Comparison of ENCODE assay signal across 15 cellular contexts in the genomic region with DNA sequence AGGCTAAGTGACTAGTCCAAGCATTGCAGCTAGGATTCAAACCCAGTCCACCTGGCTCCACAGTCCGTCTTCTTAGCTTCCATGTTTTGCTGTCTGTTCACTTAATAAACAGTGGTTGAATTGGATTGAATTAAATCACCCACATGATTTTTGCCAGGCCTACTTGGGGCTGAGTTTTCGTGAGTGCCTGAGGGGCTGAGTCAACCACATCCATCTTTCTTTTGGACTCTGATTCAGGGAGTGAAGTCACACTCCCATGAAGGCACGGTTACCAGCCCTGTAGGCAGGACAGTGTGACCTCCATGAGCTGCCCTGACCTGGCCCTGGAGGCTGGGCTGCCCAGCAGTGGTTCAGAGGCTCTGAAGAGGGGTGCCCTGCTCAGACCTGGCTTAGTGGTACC.
DNase-seq lines count a peak whose midpoint lies in the region; ATAC-seq, FAIRE-seq and TF ChIP-seq lines count a peak whose summit lies in the region.
"Had no signal": no experiment of that assay in that cellular context is flagged by ENCODE, and none has a peak within 500 bp of the region (broad histone marks: within the 10 kb centered on the region; RNA-seq: fewer than 3 reads in every experiment).

No MANE protein-coding gene starts in this region.

- no peak for ATAC-seq in HG02763 (IDR thresholded peaks at IDR 0.05; ENCODE audit: unreplicated experiment)

- H3K4me1 ChIP-seq in keratinocyte (ENCODE audit: control insufficient read depth, extremely low read depth, insufficient read depth, low read length) = peaks cover 23% of the 10 kb centered on the region
- H3K4me1 ChIP-seq in CD8-positive, alpha-beta memory T cell (ENCODE audit: insufficient read depth, low read length) = no peaks in the 10 kb centered on the region
- H3K4me1 ChIP-seq: transverse colon had no signal

- TF ChIP-seq CTCF in AG04449 (IDR thresholded peaks at IDR 0.05; ENCODE audit: insufficient read depth, low read length, missing control alignments) = no peak
- TF ChIP-seq CTCF in keratinocyte (optimal IDR thresholded peaks at IDR 0.05 in 1 of 3, IDR thresholded peaks at IDR 0.05 in 1 of 3, conservative IDR thresholded peaks at IDR 0.05 in 1 of 3; ENCODE audit: extremely low read depth in 1 of 3, insufficient read depth in 2 of 3, low read length in 3 of 3) = no peak

- H3K4me3 ChIP-seq in AG04449 (ENCODE audit: low read depth, low read length) = no peak overlapping the region
- H3K4me3 ChIP-seq in keratinocyte (ENCODE audit: control insufficient read depth in 2 of 3, extremely low read depth in 1 of 3, insufficient read depth in 2 of 3, low read depth in 1 of 3, low read length in 3 of 3) = no peak overlapping the region
- H3K4me3 ChIP-seq in CD8-positive, alpha-beta memory T cell (ENCODE audit: low read length) = no peak overlapping the region
- H3K4me3 ChIP-seq: transverse colon had no signal

- H3K79me2 ChIP-seq in keratinocyte (ENCODE audit: control insufficient read depth, insufficient read depth, low read length) = no peaks in the 10 kb centered on the region

- no peaks in the 10 kb centered on the region for H3K9me3 ChIP-seq in keratinocyte (ENCODE audit: control insufficient read depth, low read depth, low read length)
- no peaks in the 10 kb centered on the region for H3K9me3 ChIP-seq in CD8-positive, alpha-beta memory T cell (ENCODE audit: low read length)
- H3K9me3 ChIP-seq: transverse colon had no signal

- H3K9ac ChIP-seq in keratinocyte (ENCODE audit: control insufficient read depth, extremely low read depth, insufficient read depth, low read length) = no peak overlapping the region

- H3K27me3 Mint-ChIP-seq in CD8-positive, alpha-beta memory T cell = peaks cover 4 to 5% of the 10 kb centered on the region in 2 donors

- no peaks in the 10 kb centered on the region for H3K9me1 ChIP-seq in keratinocyte (ENCODE audit: control insufficient read depth, extremely low read depth, insufficient read depth, low read length)

- CTCF ChIA-PET in AG04449 (lab: Yijun Ruan, JAX) = interaction anchor here (1.2 to 1.9 kb wide), 3 partner anchors 8 to 183 kb away, joined by 3 to 6 read pairs (median 4); no protein-coding TSS in a partner anchor
- CTCF ChIA-PET in CD8-positive, alpha-beta memory T cell (lab: Charles Lee) = no interaction called here

- no peaks in the 10 kb centered on the region for H3K36me3 ChIP-seq in keratinocyte (ENCODE audit: control insufficient read depth in 2 of 2, extremely low read depth in 1 of 2, insufficient read depth in 2 of 2, low read length in 2 of 2)
- H3K36me3 ChIP-seq in CD8-positive, alpha-beta memory T cell (ENCODE audit: insufficient read depth, low read length) = no peaks in the 10 kb centered on the region
- H3K36me3 ChIP-seq: transverse colon had no signal

- FAIRE-seq in keratinocyte (lab: Jason Lieb, UNC) = peak; percentile 46

- no peaks in the 10 kb centered on the region for H3K4me1 Mint-ChIP-seq in CD8-positive, alpha-beta memory T cell
- H3K4me1 Mint-ChIP-seq: B cell had no signal

- dilution Hi-C loops in keratinocyte (cut with MboI; ENCODE audit: extremely low pct_ligation_motif_present, low sequenced_read_pairs) = no loop called here

- H3K36me3 Mint-ChIP-seq in CD8-positive, alpha-beta memory T cell = no peaks in the 10 kb centered on the region
- H3K36me3 Mint-ChIP-seq: activated naive CD8-positive, alpha-beta T cell; IgD-negative memory B cell had no signal

- H3K27ac Mint-ChIP-seq in CD8-positive, alpha-beta memory T cell = no peak overlapping the region
- H3K27ac Mint-ChIP-seq: activated naive CD8-positive, alpha-beta T cell; B cell; IgD-negative memory B cell had no signal

- H2AFZ ChIP-seq in keratinocyte (ENCODE audit: control insufficient read depth, low read length) = no peak overlapping the region

- H3K27ac ChIP-seq in keratinocyte (ENCODE audit: control insufficient read depth, insufficient read depth, low read length) = no peak overlapping the region
- H3K27ac ChIP-seq in CD8-positive, alpha-beta memory T cell (ENCODE audit: low read depth, low read length) = no peak overlapping the region
- H3K27ac ChIP-seq: transverse colon had no signal

- no peaks in the 10 kb centered on the region for H3K27me3 ChIP-seq in keratinocyte (ENCODE audit: control insufficient read depth, extremely low read depth, insufficient read depth, low read length)
- H3K27me3 ChIP-seq in CD8-positive, alpha-beta memory T cell (ENCODE audit: insufficient read depth, low read length, poor library complexity, severe bottlenecking) = no peaks in the 10 kb centered on the region
- H3K27me3 ChIP-seq: transverse colon had no signal

- POLR2A ChIA-PET in AG04449 (lab: Yijun Ruan, JAX) = no interaction called here
- POLR2A ChIA-PET in CD8-positive, alpha-beta memory T cell (lab: Charles Lee) = no interaction called here

- no peak overlapping the region for H3K4me3 Mint-ChIP-seq in CD8-positive, alpha-beta memory T cell
- H3K4me3 Mint-ChIP-seq: activated naive CD8-positive, alpha-beta T cell; B cell; IgD-negative memory B cell had no signal

- no peak overlapping the region for H3K4me2 ChIP-seq in keratinocyte (ENCODE audit: control insufficient read depth, extremely low read depth, insufficient read depth, low read depth, low read length)

- H4K20me1 ChIP-seq in keratinocyte (ENCODE audit: control insufficient read depth, extremely low read depth, insufficient read depth, low read length) = no peaks in the 10 kb centered on the region

- DNase-seq in AG04449 (ENCODE audit: low read depth, low spot score) (peak; percentile 50), HS-27A (ENCODE audit: low read depth) (peak; percentile 33), astrocyte of the hippocampus (ENCODE audit: low read depth, low spot score) (peak; percentile 76), keratinocyte (ENCODE audit: low read depth, low spot score) (no peak), NCI-H146 treated with DMSO at 0.1 percent for 48 hours (lab: John Stamatoyannopoulos, UW; ENCODE audit: unreplicated experiment) (no peak), COR-L47 (lab: John Stamatoyannopoulos, UW) (no peak)
- DNase-seq in CD8-positive, alpha-beta memory T cell = no peak
- DNase-seq: activated CD8-positive, alpha-beta memory T cell treated with anti-CD3 and anti-CD28 coated beads, Interleukin-2, amount 50 U/mL, for 4 hours; DND-41; NCI-H2029; transverse colon had no signal

- peaks cover 0 to 2% (median 0%) of the 10 kb centered on the region in 5 donors for H3K9me3 Mint-ChIP-seq in CD8-positive, alpha-beta memory T cell

Comparison
In these comparisons a context has a peak if more than half of its experiments do, and no peak if none do; other contexts are left out.
1. DNase-seq: peak in AG04449 (single experiment), HS-27A (single experiment) and astrocyte of the hippocampus (single experiment); none in keratinocyte (single experiment), NCI-H146 treated with DMSO at 0.1 percent for 48 hours (single experiment), CD8-positive, alpha-beta memory T cell (0 of 5) and COR-L47 (single experiment).